In the genomic region with DNA sequence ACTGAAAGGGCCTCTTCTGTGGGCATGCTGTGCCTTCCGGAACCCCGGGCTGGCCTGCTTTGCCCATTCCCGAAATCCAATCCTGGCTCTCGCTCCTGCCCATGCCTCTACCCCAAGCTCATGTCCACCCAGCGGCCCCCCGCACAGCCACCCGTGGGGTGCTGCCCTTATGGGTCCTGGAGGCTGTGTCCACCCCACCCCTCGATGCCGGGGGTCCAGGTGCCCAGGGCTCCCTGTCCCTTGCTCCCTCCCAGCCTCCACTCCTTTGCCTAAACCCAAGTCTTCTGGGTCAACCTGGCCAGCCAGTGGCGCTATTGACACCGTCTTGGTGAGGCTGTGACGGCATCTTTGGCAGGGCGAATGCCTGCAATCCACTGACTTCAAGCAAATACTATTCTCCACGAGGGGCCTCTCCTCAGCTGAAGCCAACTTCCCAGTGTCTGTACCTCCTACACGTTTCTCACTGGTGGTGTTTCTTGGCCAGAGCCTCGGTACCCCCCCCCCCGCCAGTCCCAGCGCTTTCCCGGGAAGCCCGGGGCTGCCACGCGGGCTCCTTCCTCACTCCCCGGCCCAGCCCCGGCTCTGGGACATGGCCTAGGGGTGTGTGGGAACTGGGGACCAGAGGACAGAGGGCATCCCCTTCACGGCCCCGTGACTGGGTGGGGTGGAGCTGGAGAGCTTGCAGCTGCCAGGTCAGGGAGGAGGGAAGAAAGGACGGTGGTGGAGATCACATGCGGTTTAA, we compare ENCODE assay signal across 1 cellular context.
A peak's percentile ranks its signal among the peaks of the same experiment; 100 is the strongest.
TF ChIP-seq lines count a peak whose summit lies in the region.

No MANE protein-coding gene starts in this region.

TF ChIP-seq in HEK293, 187 proteins besides CTCF, POLR2A, EP300 and RAD21 (continued from another document):
- TF ChIP-seq, protein P1, sequence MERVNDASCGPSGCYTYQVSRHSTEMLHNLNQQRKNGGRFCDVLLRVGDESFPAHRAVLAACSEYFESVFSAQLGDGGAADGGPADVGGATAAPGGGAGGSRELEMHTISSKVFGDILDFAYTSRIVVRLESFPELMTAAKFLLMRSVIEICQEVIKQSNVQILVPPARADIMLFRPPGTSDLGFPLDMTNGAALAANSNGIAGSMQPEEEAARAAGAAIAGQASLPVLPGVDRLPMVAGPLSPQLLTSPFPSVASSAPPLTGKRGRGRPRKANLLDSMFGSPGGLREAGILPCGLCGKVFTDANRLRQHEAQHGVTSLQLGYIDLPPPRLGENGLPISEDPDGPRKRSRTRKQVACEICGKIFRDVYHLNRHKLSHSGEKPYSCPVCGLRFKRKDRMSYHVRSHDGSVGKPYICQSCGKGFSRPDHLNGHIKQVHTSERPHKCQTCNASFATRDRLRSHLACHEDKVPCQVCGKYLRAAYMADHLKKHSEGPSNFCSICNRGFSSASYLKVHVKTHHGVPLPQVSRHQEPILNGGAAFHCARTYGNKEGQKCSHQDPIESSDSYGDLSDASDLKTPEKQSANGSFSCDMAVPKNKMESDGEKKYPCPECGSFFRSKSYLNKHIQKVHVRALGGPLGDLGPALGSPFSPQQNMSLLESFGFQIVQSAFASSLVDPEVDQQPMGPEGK (tag by site-specific recombination; IDR thresholded peaks at IDR 0.05) = peak; percentile 31; the same call in 1 of the 2 replicates
- peak; percentile 24; the same call in 1 of the 2 replicates for TF ChIP-seq GLIS1 (tag by site-specific recombination; IDR thresholded peaks at IDR 0.05)
- TF ChIP-seq, protein P2, sequence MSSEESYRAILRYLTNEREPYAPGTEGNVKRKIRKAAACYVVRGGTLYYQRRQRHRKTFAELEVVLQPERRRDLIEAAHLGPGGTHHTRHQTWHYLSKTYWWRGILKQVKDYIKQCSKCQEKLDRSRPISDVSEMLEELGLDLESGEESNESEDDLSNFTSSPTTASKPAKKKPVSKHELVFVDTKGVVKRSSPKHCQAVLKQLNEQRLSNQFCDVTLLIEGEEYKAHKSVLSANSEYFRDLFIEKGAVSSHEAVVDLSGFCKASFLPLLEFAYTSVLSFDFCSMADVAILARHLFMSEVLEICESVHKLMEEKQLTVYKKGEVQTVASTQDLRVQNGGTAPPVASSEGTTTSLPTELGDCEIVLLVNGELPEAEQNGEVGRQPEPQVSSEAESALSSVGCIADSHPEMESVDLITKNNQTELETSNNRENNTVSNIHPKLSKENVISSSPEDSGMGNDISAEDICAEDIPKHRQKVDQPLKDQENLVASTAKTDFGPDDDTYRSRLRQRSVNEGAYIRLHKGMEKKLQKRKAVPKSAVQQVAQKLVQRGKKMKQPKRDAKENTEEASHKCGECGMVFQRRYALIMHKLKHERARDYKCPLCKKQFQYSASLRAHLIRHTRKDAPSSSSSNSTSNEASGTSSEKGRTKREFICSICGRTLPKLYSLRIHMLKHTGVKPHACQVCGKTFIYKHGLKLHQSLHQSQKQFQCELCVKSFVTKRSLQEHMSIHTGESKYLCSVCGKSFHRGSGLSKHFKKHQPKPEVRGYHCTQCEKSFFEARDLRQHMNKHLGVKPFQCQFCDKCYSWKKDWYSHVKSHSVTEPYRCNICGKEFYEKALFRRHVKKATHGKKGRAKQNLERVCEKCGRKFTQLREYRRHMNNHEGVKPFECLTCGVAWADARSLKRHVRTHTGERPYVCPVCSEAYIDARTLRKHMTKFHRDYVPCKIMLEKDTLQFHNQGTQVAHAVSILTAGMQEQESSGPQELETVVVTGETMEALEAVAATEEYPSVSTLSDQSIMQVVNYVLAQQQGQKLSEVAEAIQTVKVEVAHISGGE (tag by site-specific recombination; conservative IDR thresholded peaks at IDR 0.05; ENCODE audit: low read depth) = no peak
